In the genomic region with DNA sequence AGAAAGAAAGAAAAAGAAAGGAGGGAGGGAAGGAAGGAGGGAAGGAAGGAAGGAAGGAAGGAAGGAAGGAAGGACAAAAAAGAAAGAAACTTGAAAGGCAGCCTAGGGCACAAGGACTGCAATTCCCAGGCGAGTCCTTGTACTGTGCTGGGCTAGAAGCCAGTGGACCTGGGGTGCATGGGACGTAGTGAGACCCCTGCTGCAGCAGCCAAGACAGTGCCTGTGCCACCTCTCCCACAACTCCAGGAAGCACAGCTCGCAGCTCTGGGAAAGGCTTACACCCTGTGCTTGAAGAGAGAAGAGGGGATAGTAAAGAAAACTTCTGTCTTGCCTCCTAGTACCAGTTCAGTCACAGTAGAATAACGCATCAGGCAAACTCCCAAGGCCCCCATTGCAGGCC, we compare ENCODE assay signal across 35 cellular contexts.
"Had no signal": no experiment of that assay in that cellular context is flagged by ENCODE, and none has a peak within 500 bp of the region (broad histone marks: within the 10 kb centered on the region; RNA-seq: fewer than 3 reads in every experiment).

No MANE protein-coding gene starts in this region.

- H3K4me3 ChIP-seq: K562 had no signal

- H3K4me3 Mint-ChIP-seq: activated CD8-positive, alpha-beta T cell treated with anti-CD3 and anti-CD28 coated beads for 36 hours; activated naive CD8-positive, alpha-beta T cell treated with anti-CD3 and anti-CD28 coated beads for 36 hours; activated T-cell treated with anti-CD3 and anti-CD28 coated beads, Interleukin-2, amount 50 U/mL, for 72 hours; activated T-helper 17 cell treated with anti-CD3 and anti-CD28 coated beads, Interleukin-2, amount 50 U/mL, for 72 hours had no signal

- ATAC-seq: activated CD8-positive, alpha-beta T cell treated with anti-CD3 and anti-CD28 coated beads for 36 hours; activated T-cell treated with anti-CD3 and anti-CD28 coated beads, Interleukin-2, amount 50 U/mL, for 72 hours; activated T-helper 17 cell treated with anti-CD3 and anti-CD28 coated beads, Interleukin-2, amount 50 U/mL, for 72 hours; K562; PC-3; Right ventricle myocardium inferior had no signal

- FAIRE-seq: K562, RCC 7860 had no signal

- H3K27me3 ChIP-seq: brain microvascular endothelial cell had no signal

- H3K27me3 Mint-ChIP-seq: activated CD8-positive, alpha-beta T cell treated with anti-CD3 and anti-CD28 coated beads for 36 hours; activated naive CD8-positive, alpha-beta T cell treated with anti-CD3 and anti-CD28 coated beads for 36 hours; activated T-helper 17 cell treated with anti-CD3 and anti-CD28 coated beads, Interleukin-2, amount 50 U/mL, for 72 hours had no signal

- H3K27ac ChIP-seq: brain microvascular endothelial cell, RWPE1, VCaP had no signal

- H3K36me3 Mint-ChIP-seq: activated naive CD8-positive, alpha-beta T cell treated with anti-CD3 and anti-CD28 coated beads for 36 hours had no signal

- DNase-seq: activated CD4-positive, alpha-beta T cell treated with anti-CD3 and anti-CD28 coated beads for 1 hour; activated CD4-positive, alpha-beta T cell treated with anti-CD3 and anti-CD28 coated beads for 48 hours; activated CD4-positive, alpha-beta T cell treated with anti-CD3 and anti-CD28 coated beads, Interleukin-2, amount 50 U/mL, for 4 hours; activated CD4-positive, CD25-positive, alpha-beta regulatory T cell; activated CD8-positive, alpha-beta T cell treated with anti-CD3 and anti-CD28 coated beads for 36 hours; activated effector memory CD4-positive, alpha-beta T cell treated with anti-CD3 and anti-CD28 coated beads, Interleukin-2, amount 50 U/mL, for 16 hours; activated naive CD4-positive, alpha-beta T cell; activated naive CD4-positive, alpha-beta T cell treated with anti-CD3 and anti-CD28 coated beads, Interleukin-2, amount 50 U/mL, for 16 hours; activated naive CD8-positive, alpha-beta T cell treated with anti-CD3 and anti-CD28 coated beads for 36 hours; activated T-cell treated with anti-CD3 and anti-CD28 coated beads, Interleukin-2, amount 50 U/mL, for 1 hour; activated T-cell treated with anti-CD3 and anti-CD28 coated beads, Interleukin-2, amount 50 U/mL, for 72 hours; amniotic stem cell; aorta; brain microvascular endothelial cell; central memory CD4-positive, alpha-beta T cell; NCI-H1105; NCI-H1417 treated with DMSO at 0.1 percent for 48 hours; NCI-H187 treated with DMSO at 0.1 percent for 48 hours; NCI-H2081; NCI-H2227 treated with DMSO at 0.1 percent for 48 hours; NCI-H446; NCI-H510A treated with DMSO at 0.1 percent for 48 hours; NCI-H526 treated with DMSO at 0.1 percent for 48 hours; PC-3; SIG-M5; SW 1271; T-helper 1 cell; T-helper 2 cell; T-helper 9 cell had no signal

- H3K4me1 Mint-ChIP-seq: activated naive CD8-positive, alpha-beta T cell treated with anti-CD3 and anti-CD28 coated beads for 36 hours; activated T-helper 17 cell treated with anti-CD3 and anti-CD28 coated beads, Interleukin-2, amount 50 U/mL, for 72 hours had no signal

- H3K36me3 ChIP-seq: brain microvascular endothelial cell had no signal

- H3K27ac Mint-ChIP-seq: activated CD8-positive, alpha-beta T cell treated with anti-CD3 and anti-CD28 coated beads for 36 hours; activated naive CD8-positive, alpha-beta T cell treated with anti-CD3 and anti-CD28 coated beads for 36 hours; activated T-cell treated with anti-CD3 and anti-CD28 coated beads, Interleukin-2, amount 50 U/mL, for 72 hours; activated T-helper 17 cell treated with anti-CD3 and anti-CD28 coated beads, Interleukin-2, amount 50 U/mL, for 72 hours had no signal
